ENCODE assay signal across 8 cellular contexts in the genomic region with DNA sequence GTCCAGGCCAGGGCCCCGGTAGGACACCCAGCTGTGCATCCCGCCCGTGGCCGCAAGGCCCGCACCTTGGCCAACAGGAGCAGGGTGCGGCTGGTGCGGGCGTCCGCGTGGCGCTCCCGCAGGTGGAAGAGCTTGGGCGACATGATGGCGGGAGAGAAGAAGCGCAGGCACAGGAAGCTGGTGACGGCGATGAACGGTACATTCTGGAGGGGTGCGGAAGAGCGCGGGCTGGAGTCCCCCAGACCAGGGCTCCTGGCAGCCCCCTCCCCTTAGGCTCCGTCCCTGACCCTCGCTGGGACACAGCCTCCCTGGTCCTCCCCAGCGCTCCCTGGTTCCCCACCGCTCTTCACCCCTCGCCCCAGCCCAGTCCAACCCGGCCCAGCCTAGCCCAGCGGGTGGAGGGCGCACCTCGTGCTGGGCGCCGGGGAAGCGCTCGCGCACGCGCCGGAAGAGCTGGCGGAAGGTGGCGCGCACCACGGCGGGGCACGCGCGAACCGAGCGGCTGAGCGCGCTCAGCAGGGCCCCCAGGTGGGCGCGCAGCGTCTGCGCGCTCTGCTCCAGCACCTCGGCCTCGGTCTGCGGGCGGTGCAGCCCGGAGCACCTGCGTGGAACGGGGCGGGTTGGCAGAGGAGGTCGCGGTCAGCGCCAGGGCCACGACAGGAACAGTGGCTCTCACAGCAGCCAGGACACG. TPM values are rescaled to one million over a fixed set of nuclear protein-coding genes. Genes with fewer than 3 reads are reported as not detected.
A peak's percentile ranks its signal among the peaks of the same experiment; 100 is the strongest.
DNase-seq lines count a peak whose midpoint lies in the region; ATAC-seq and TF ChIP-seq lines count a peak whose summit lies in the region.
"Not testable (repeated sequence)": the region's sequence is repeated elsewhere in the genome, so short reads cannot be mapped to it uniquely, and the experiment has no call there.

No MANE protein-coding gene starts in this region.

- not testable (repeated sequence) for H3K9me3 ChIP-seq in CD8-positive, alpha-beta T cell (ENCODE audit: low read length); gastroesophageal sphincter

- ATAC-seq in CD8-positive, alpha-beta T cell: peak; percentile 67
- peak; percentile 64 for ATAC-seq in GM19328 (IDR thresholded peaks at IDR 0.05; ENCODE audit: unreplicated experiment)
- ATAC-seq in GM21576 (IDR thresholded peaks at IDR 0.05; ENCODE audit: unreplicated experiment): peak; percentile 45
- peak; percentile 66 for ATAC-seq in HG02885 (IDR thresholded peaks at IDR 0.05; ENCODE audit: poor library complexity, unreplicated experiment)
- ATAC-seq in HG03342 (IDR thresholded peaks at IDR 0.05; ENCODE audit: unreplicated experiment): peak; percentile 63
- peak; percentile 77 to 87 (median 80) for ATAC-seq in T-cell (replicated peaks in 1 of 4)
- peak; percentile 24 for ATAC-seq in gastroesophageal sphincter
- ATAC-seq in natural killer cell treated with Interleukin-12 subunit alpha and Interleukin-12 subunit beta and Interleukin-15 and Interleukin-18, amount 100 ng/mL, for 72 hours: peak; percentile 77 to 83

- H3K4me3 ChIP-seq in CD8-positive, alpha-beta T cell (ENCODE audit: low read depth, low read length); gastroesophageal sphincter: not testable (repeated sequence)

- POLR2A ChIA-PET in CD8-positive, alpha-beta T cell (lab: Charles Lee); T-cell (lab: Charles Lee): not testable (repeated sequence)

- no CpG with 5 or more reads among the region's 68 CpGs for WGBS in gastroesophageal sphincter (ENCODE audit: low coverage in 1 of 2), 2 donors

- intact Hi-C loops in CD8-positive, alpha-beta T cell (cut with DNase I, micrococcal nuclease): not testable (repeated sequence)

- H3K27ac Mint-ChIP-seq in CD8-positive, alpha-beta T cell; T-cell; natural killer cell treated with Interleukin-12 subunit alpha and Interleukin-12 subunit beta and Interleukin-15 and Interleukin-18, amount 100 ng/mL, for 72 hours: not testable (repeated sequence)

- H3K27me3 Mint-ChIP-seq in CD8-positive, alpha-beta T cell (ENCODE audit: low read depth); T-cell; natural killer cell treated with Interleukin-12 subunit alpha and Interleukin-12 subunit beta and Interleukin-15 and Interleukin-18, amount 100 ng/mL, for 72 hours: not testable (repeated sequence)

- not testable (repeated sequence) for H3K36me3 ChIP-seq in CD8-positive, alpha-beta T cell (ENCODE audit: insufficient read depth, low read length); gastroesophageal sphincter

- TF ChIP-seq POLR2A in gastroesophageal sphincter (IDR thresholded peaks at IDR 0.05): not testable (repeated sequence)

- not testable (repeated sequence) for TF ChIP-seq EP300 in gastroesophageal sphincter (IDR thresholded peaks at IDR 0.05)

- not testable (repeated sequence) for H3K27ac ChIP-seq in CD8-positive, alpha-beta T cell (ENCODE audit: low read depth, low read length); gastroesophageal sphincter

- not testable (repeated sequence) for H3K4me1 ChIP-seq in CD8-positive, alpha-beta T cell (ENCODE audit: insufficient read depth, low read length); gastroesophageal sphincter

- not testable (repeated sequence) for H3K27me3 ChIP-seq in CD8-positive, alpha-beta T cell (ENCODE audit: insufficient read depth, low read length); gastroesophageal sphincter

- DNase-seq in CD8-positive, alpha-beta T cell; T-cell; natural killer cell treated with Interleukin-12 subunit alpha and Interleukin-12 subunit beta and Interleukin-15 and Interleukin-18, amount 100 ng/mL, for 72 hours (ENCODE audit: low spot score): not testable (repeated sequence)

- H3K4me3 Mint-ChIP-seq in CD8-positive, alpha-beta T cell; T-cell; natural killer cell treated with Interleukin-12 subunit alpha and Interleukin-12 subunit beta and Interleukin-15 and Interleukin-18, amount 100 ng/mL, for 72 hours: not testable (repeated sequence)

- TF ChIP-seq CTCF in CD8-positive, alpha-beta T cell (IDR thresholded peaks at IDR 0.05); gastroesophageal sphincter (IDR thresholded peaks at IDR 0.05): not testable (repeated sequence)

- H3K4me1 Mint-ChIP-seq in CD8-positive, alpha-beta T cell (ENCODE audit: low read depth); T-cell; natural killer cell treated with Interleukin-12 subunit alpha and Interleukin-12 subunit beta and Interleukin-15 and Interleukin-18, amount 100 ng/mL, for 72 hours (ENCODE audit: low read depth in 2 of 2): not testable (repeated sequence)

- H3K36me3 Mint-ChIP-seq in CD8-positive, alpha-beta T cell; T-cell; natural killer cell treated with Interleukin-12 subunit alpha and Interleukin-12 subunit beta and Interleukin-15 and Interleukin-18, amount 100 ng/mL, for 72 hours: not testable (repeated sequence)

- CTCF ChIA-PET in CD8-positive, alpha-beta T cell (lab: Charles Lee); T-cell (lab: Charles Lee): not testable (repeated sequence)

- H3K9me3 Mint-ChIP-seq in CD8-positive, alpha-beta T cell; T-cell; natural killer cell treated with Interleukin-12 subunit alpha and Interleukin-12 subunit beta and Interleukin-15 and Interleukin-18, amount 100 ng/mL, for 72 hours: not testable (repeated sequence)

RNA-seq across cellular contexts. Expression of a gene that starts 15.9 kb away (rescaled TPM):
- 10 to 100 TPM; 37.4 to 42.9 TPM for total RNA-seq in CD8-positive, alpha-beta T cell
- total RNA-seq in T-cell (10 to 100 TPM; 35.2 to 53.7 (median 42.3) TPM), gastroesophageal sphincter (10 to 100 TPM in 3 of 4 donors, 1 to 10 TPM in 1; 6.7 to 24.1 (median 19.9) TPM)
- total RNA-seq in natural killer cell treated with Interleukin-12 subunit alpha and Interleukin-12 subunit beta and Interleukin-15 and Interleukin-18, amount 100 ng/mL, for 72 hours: 10 to 100 TPM; 56.9 to 57.6 TPM

RNA-seq across cellular contexts. Expression of a gene that starts 23.0 kb away (rescaled TPM):
- 10 to 100 TPM; 18.9 to 20.0 TPM for total RNA-seq in CD8-positive, alpha-beta T cell
- 10 to 100 TPM; 18.3 to 57.0 (median 43.0) TPM for total RNA-seq in T-cell
- 10 to 100 TPM in 1 of 4 donors, 1 to 10 TPM in 3; 6.1 to 34.3 (median 8.8) TPM for total RNA-seq in gastroesophageal sphincter
- total RNA-seq in natural killer cell treated with Interleukin-12 subunit alpha and Interleukin-12 subunit beta and Interleukin-15 and Interleukin-18, amount 100 ng/mL, for 72 hours: 10 to 100 TPM in 1 of 2 donors, under 1 TPM in 1; 0.48 to 23.4 TPM

RNA-seq across cellular contexts. Expression of a gene that starts 29.8 kb away (rescaled TPM):
- total RNA-seq in CD8-positive, alpha-beta T cell: 10 to 100 TPM; 14.9 to 19.1 TPM
- total RNA-seq in T-cell (10 to 100 TPM; 14.0 to 29.0 (median 23.9) TPM), gastroesophageal sphincter (10 to 100 TPM in 3 of 4 donors, 1 to 10 TPM in 1; 7.5 to 24.4 (median 12.3) TPM)
- total RNA-seq in natural killer cell treated with Interleukin-12 subunit alpha and Interleukin-12 subunit beta and Interleukin-15 and Interleukin-18, amount 100 ng/mL, for 72 hours: 10 to 100 TPM; 22.9 to 44.2 TPM

RNA-seq across cellular contexts. Expression of a gene that starts 30.0 kb away (rescaled TPM):
- total RNA-seq in CD8-positive, alpha-beta T cell: 1 to 10 TPM; 4.4 to 5.2 TPM
- total RNA-seq in T-cell (10 to 100 TPM in 3 of 5 donors, 1 to 10 TPM in 2; 5.6 to 13.5 (median 12.2) TPM), gastroesophageal sphincter (10 to 100 TPM in 3 of 4 donors, 1 to 10 TPM in 1; 9.7 to 31.6 (median 14.8) TPM)
- total RNA-seq in natural killer cell treated with Interleukin-12 subunit alpha and Interleukin-12 subunit beta and Interleukin-15 and Interleukin-18, amount 100 ng/mL, for 72 hours: 10 to 100 TPM in 1 of 2 donors, 1 to 10 TPM in 1; 7.8 to 19.3 TPM

RNA-seq across cellular contexts. Expression of a gene that starts 48.9 kb away (rescaled TPM):
- total RNA-seq in CD8-positive, alpha-beta T cell: 10 to 100 TPM; 62.3 to 63.8 TPM
- 100 to 1,000 TPM in 1 of 5 donors, 10 to 100 TPM in 4; 34.6 to 115 (median 65.8) TPM for total RNA-seq in T-cell
- total RNA-seq in gastroesophageal sphincter: 1 to 10 TPM; 3.0 to 6.1 (median 4.4) TPM
- total RNA-seq in natural killer cell treated with Interleukin-12 subunit alpha and Interleukin-12 subunit beta and Interleukin-15 and Interleukin-18, amount 100 ng/mL, for 72 hours: 100 to 1,000 TPM in 1 of 2 donors, 10 to 100 TPM in 1; 26.2 to 105 TPM

Comparison
In these comparisons a context has a peak if more than half of its experiments do, and no peak if none do; other contexts are left out.
1. ATAC-seq: peak in every context shown above with its lines; median percentile 80 in T-cell; 80 in natural killer cell treated with Interleukin-12 subunit alpha and Interleukin-12 subunit beta and Interleukin-15 and Interleukin-18, amount 100 ng/mL, for 72 hours; 67 in CD8-positive, alpha-beta T cell; 66 in HG02885; 64 in GM19328; 63 in HG03342; 45 in GM21576; 24 in gastroesophageal sphincter.